Comparison of ENCODE assay signal across 8 cellular contexts in genomic region chr2:121888189-121888557, GRCh38.
DNase-seq lines count a peak whose midpoint lies in the region; ATAC-seq and TF ChIP-seq lines count a peak whose summit lies in the region.

No MANE protein-coding gene starts in this region.

- peak; percentile 72; the same call in 2 of the 3 replicates for TF ChIP-seq CTCF in GM12872 (IDR thresholded peaks at IDR 0.05; ENCODE audit: insufficient read depth, low read depth, low read length)
- peak; percentile 52 for TF ChIP-seq CTCF in epithelial cell of proximal tubule (conservative IDR thresholded peaks at IDR 0.05; ENCODE audit: low read depth, low read length)
- TF ChIP-seq CTCF in stomach (IDR thresholded peaks at IDR 0.05), result peak in 1 of 7 experiments; percentile 17

- TF ChIP-seq POLR2A in stomach (IDR thresholded peaks at IDR 0.05), result no peak

- H3K27ac ChIP-seq in stomach, result no peak overlapping the region

- intact Hi-C loops in stomach (cut with DNase I; ENCODE audit: low total_unique reads) (no loop called here), posterior cingulate gyrus (cut with DNase I) (no loop called here)

- H3K4me3 ChIP-seq in epithelial cell of proximal tubule (ENCODE audit: low read depth, low read length) (no peak overlapping the region), stomach (no peak overlapping the region)

- peak; percentile 58 for DNase-seq in HuH-7 (ENCODE audit: low spot score)
- no peak for DNase-seq in epithelial cell of proximal tubule (ENCODE audit: low read depth)
- DNase-seq in stomach, result no peak
- DNase-seq in cerebellum (ENCODE audit: low spot score), result no peak
- no peak for DNase-seq in GDM1 (lab: John Stamatoyannopoulos, UW)
- DNase-seq in posterior cingulate gyrus, result no peak

- WGBS in stomach, 5 donors, result 58 to 66% (median 60%) methylated on average over 5 of the region's 5 CpGs

- H3K4me1 ChIP-seq in stomach, result no peaks in the 10 kb centered on the region

- no peaks in the 10 kb centered on the region for H3K27me3 ChIP-seq in stomach

- no peaks in the 10 kb centered on the region for H3K9me3 ChIP-seq in stomach

- peak; percentile 86 for ATAC-seq in GM21360 (IDR thresholded peaks at IDR 0.05; ENCODE audit: unreplicated experiment)

- no peaks in the 10 kb centered on the region for H3K36me3 ChIP-seq in stomach

- no peak for TF ChIP-seq EP300 in stomach (IDR thresholded peaks at IDR 0.05)
